In genomic region chr5:59380350-59380951, GRCh38 we compare ENCODE assay signal across 9 cellular contexts.
DNase-seq lines count a peak whose midpoint lies in the region; ATAC-seq and TF ChIP-seq lines count a peak whose summit lies in the region.
"Had no signal": no experiment of that assay in that cellular context is flagged by ENCODE, and none has a peak within 500 bp of the region (broad histone marks: within the 10 kb centered on the region; RNA-seq: fewer than 3 reads in every experiment).

No MANE protein-coding gene starts in this region.

- peak; percentile 43 for TF ChIP-seq CTCF in colonic mucosa (IDR thresholded peaks at IDR 0.05)

- H3K27ac ChIP-seq in GM23248 (no peak overlapping the region), colonic mucosa (no peak overlapping the region), neuronal stem cell (replicated peaks; ENCODE audit: low read length) (no peak overlapping the region)
- H3K27ac ChIP-seq: neutrophil had no signal

- no peaks in the 10 kb centered on the region for H3K27me3 Mint-ChIP-seq in memory B cell

- H3K4ac ChIP-seq in neuronal stem cell (ENCODE audit: low read length): no peak overlapping the region

- peaks cover 6% of the 10 kb centered on the region for H3K36me3 Mint-ChIP-seq in memory B cell

- no peak overlapping the region for H4K8ac ChIP-seq in neuronal stem cell (ENCODE audit: low read depth, low read length)

- intact Hi-C loops in colonic mucosa (cut with DNase I): loop anchor here (5.0 kb wide), 1 partner anchor 193 kb away; no protein-coding TSS in a partner anchor

- H3K23ac ChIP-seq in neuronal stem cell (ENCODE audit: low read depth, low read length, poor library complexity): no peak overlapping the region

- DNase-seq in A172 (ENCODE audit: low spot score) (peak; percentile 89), GF-D8 (lab: John Stamatoyannopoulos, UW) (peak; percentile 61), GM23248 (peak; percentile 73), KBM-7 (peak; percentile 83), RKO (ENCODE audit: low spot score) (peak; percentile 88), colonic mucosa (no peak), memory B cell (ENCODE audit: low spot score in 2 of 2) (peak in 1 of 2 donors; percentile 23), neuronal stem cell (ENCODE audit: low spot score) (no peak)

- no peaks in the 10 kb centered on the region for H3K9me2 ChIP-seq in GM23248 (ENCODE audit: insufficient read depth)

- H3K4me3 ChIP-seq in GM23248 (no peak overlapping the region), colonic mucosa (no peak overlapping the region), neuronal stem cell (ENCODE audit: low read length in 2 of 2) (no peak overlapping the region)

- no peak overlapping the region for H2AK5ac ChIP-seq in neuronal stem cell (ENCODE audit: low read depth, low read length)

- no peak overlapping the region for H2BK15ac ChIP-seq in neuronal stem cell (ENCODE audit: low read length)

- peak; percentile 76 for ATAC-seq in memory B cell (ENCODE audit: low read depth)

- WGBS in GM23248 (ENCODE audit: low coverage in 1 of 2, low lambda C conversion rate in 2 of 2, missing lambda C conversion rate in 2 of 2), 2 experiments: 0% methylated on average over 1 of the region's 1 CpG
- WGBS in neuronal stem cell (ENCODE audit: extremely low coverage in 2 of 2, insufficient read length in 2 of 2, insufficient replicate concordance in 1 of 2), 2 donors: no CpG with 5 or more reads among the region's 1 CpG

- H2BK12ac ChIP-seq in neuronal stem cell (ENCODE audit: low read length): no peak overlapping the region

- no peak overlapping the region for H3K18ac ChIP-seq in neuronal stem cell (ENCODE audit: low read length)

- H3K4me2 ChIP-seq in GM23248 (ENCODE audit: unreplicated experiment): peak overlapping the region; percentile 59
- no peak overlapping the region for H3K4me2 ChIP-seq in neuronal stem cell (ENCODE audit: insufficient read depth, low read length, poor library complexity, severe bottlenecking)

- peaks cover 2% of the 10 kb centered on the region for H3K9me3 Mint-ChIP-seq in memory B cell

- no peak overlapping the region for H4K91ac ChIP-seq in neuronal stem cell (ENCODE audit: low read depth, low read length, poor library complexity)

- no peaks in the 10 kb centered on the region for H3K4me1 ChIP-seq in GM23248 (ENCODE audit: insufficient read depth)
- H3K4me1 ChIP-seq in colonic mucosa: no peaks in the 10 kb centered on the region
- H3K4me1 ChIP-seq in neuronal stem cell (ENCODE audit: control insufficient read depth in 2 of 2, insufficient read depth in 1 of 2, low read depth in 1 of 2, low read length in 2 of 2): peaks cover 0 to 6% of the 10 kb centered on the region in 2 donors

- no peaks in the 10 kb centered on the region for H3K79me1 ChIP-seq in neuronal stem cell (ENCODE audit: low read depth, low read length)

- H2BK120ac ChIP-seq in neuronal stem cell (ENCODE audit: low read depth, low read length): no peak overlapping the region

- H3K9me3 ChIP-seq in GM23248 (ENCODE audit: low read depth): no peaks in the 10 kb centered on the region
- H3K9me3 ChIP-seq in colonic mucosa: no peaks in the 10 kb centered on the region
- no peaks in the 10 kb centered on the region for H3K9me3 ChIP-seq in neuronal stem cell (replicated peaks in 1 of 2; ENCODE audit: control insufficient read depth in 2 of 2, insufficient read depth in 1 of 2, low read depth in 1 of 2, low read length in 2 of 2)
- H3K9me3 ChIP-seq: neutrophil had no signal

- no peaks in the 10 kb centered on the region for H3F3A ChIP-seq in GM23248 (ENCODE audit: insufficient read depth)

- H4K20me1 ChIP-seq in GM23248 (ENCODE audit: insufficient read depth): no peaks in the 10 kb centered on the region

- H3K79me2 ChIP-seq in GM23248 (ENCODE audit: insufficient read depth): no peaks in the 10 kb centered on the region

- H2BK5ac ChIP-seq in neuronal stem cell (ENCODE audit: low read length): no peak overlapping the region

- H3K4me3 Mint-ChIP-seq in memory B cell: no peak overlapping the region

- peak overlapping the region; percentile 49 for H2AFZ ChIP-seq in GM23248
- H2AFZ ChIP-seq in neuronal stem cell (ENCODE audit: low read length): no peak overlapping the region

- no peak overlapping the region for H3K9ac ChIP-seq in GM23248
- no peak overlapping the region for H3K9ac ChIP-seq in colonic mucosa (ENCODE audit: low read depth in 2 of 2, low read length in 2 of 2)
- H3K9ac ChIP-seq in neuronal stem cell (ENCODE audit: low read depth, low read length, poor library complexity): no peak overlapping the region

- peaks cover 9% of the 10 kb centered on the region for H3K4me1 Mint-ChIP-seq in memory B cell

- no peak overlapping the region for H3K14ac ChIP-seq in neuronal stem cell (ENCODE audit: low read length)

- H3K27me3 ChIP-seq in GM23248 (replicated peaks; ENCODE audit: insufficient read depth) (peaks cover 25% of the 10 kb centered on the region), colonic mucosa (no peaks in the 10 kb centered on the region), neuronal stem cell (ENCODE audit: control insufficient read depth in 3 of 3, insufficient read depth in 3 of 3, low read depth in 1 of 3, low read length in 3 of 3) (no peaks in the 10 kb centered on the region)
- H3K27me3 ChIP-seq: neutrophil had no signal

- no peak overlapping the region for H3K27ac Mint-ChIP-seq in memory B cell

- in situ Hi-C loops in GM23248 (cut with MboI): loop anchor here (10.0 kb wide), 2 partner anchors 294 to 414 kb away; no protein-coding TSS in a partner anchor
- in situ Hi-C loops in KBM-7 (cut with MboI; ENCODE audit: low pct_unique_long_range_greater_than_20kb, low sequenced_read_pairs): loop anchor here (25.0 kb wide), 1 partner anchor 407 kb away; no protein-coding TSS in a partner anchor

- H3K36me3 ChIP-seq in GM23248 (ENCODE audit: low read depth) (no peaks in the 10 kb centered on the region), colonic mucosa (no peaks in the 10 kb centered on the region), neuronal stem cell (replicated peaks in 1 of 2; ENCODE audit: control insufficient read depth in 2 of 2, insufficient read depth in 2 of 2, low read length in 2 of 2) (no peaks in the 10 kb centered on the region)
- H3K36me3 ChIP-seq: neutrophil had no signal

Comparison
In these comparisons a context has a peak if more than half of its experiments do, and no peak if none do; other contexts are left out.
1. DNase-seq: peak in A172 (single experiment), GF-D8 (single experiment), GM23248 (single experiment), KBM-7 (single experiment) and RKO (single experiment); none in colonic mucosa (single experiment) and neuronal stem cell (single experiment).